10 cellular contexts compared by ENCODE assay signal in genomic region chr5:112929336-112930081, GRCh38. TPM values are rescaled to one million over a fixed set of nuclear protein-coding genes. Genes with fewer than 3 reads are reported as not detected.
DNase-seq lines count a peak whose midpoint lies in the region; ATAC-seq and TF ChIP-seq lines count a peak whose summit lies in the region.
"Had no signal": no experiment of that assay in that cellular context is flagged by ENCODE, and none has a peak within 500 bp of the region (broad histone marks: within the 10 kb centered on the region; RNA-seq: fewer than 3 reads in every experiment).

No MANE protein-coding gene starts in this region.

- H3K4me3 ChIP-seq in IMR-90 (ENCODE audit: insufficient read depth, low read depth, low read length) = no peak overlapping the region

- no peak overlapping the region for H3K9ac ChIP-seq in IMR-90 (ENCODE audit: low read depth, low read length)

- intact Hi-C loops in IMR-90 (cut with micrococcal nuclease) = no loop called here

- H3K18ac ChIP-seq in IMR-90 (ENCODE audit: low read depth, low read length) = no peak overlapping the region

- peaks cover 42 to 74% (median 57%) of the 10 kb centered on the region in 3 donors for H3K4me1 Mint-ChIP-seq in naive B cell

- no peaks in the 10 kb centered on the region for H3K36me3 ChIP-seq in IMR-90 (ENCODE audit: control insufficient read depth, insufficient read depth, low read length)

- no peak overlapping the region for H3K23ac ChIP-seq in IMR-90 (ENCODE audit: low read depth, low read length)

- H3K9me3 Mint-ChIP-seq in naive B cell = peaks cover 0 to 5% (median 0%) of the 10 kb centered on the region in 7 donors

- POLR2A ChIA-PET in IMR-90 (lab: Charles Lee; ENCODE audit: unreplicated experiment) = no interaction called here

- no peak overlapping the region for H2AK9ac ChIP-seq in IMR-90 (replicated peaks; ENCODE audit: low read depth, low read length, poor library complexity)

- DNase-seq in IMR-90 (peak; percentile 33), naive B cell (no peak), NCI-H2081 treated with DMSO at 0.1 percent for 48 hours (lab: John Stamatoyannopoulos, UW) (no peak), SW 1271 (lab: John Stamatoyannopoulos, UW) (no peak), DMS 273 treated with DMSO at 0.1 percent for 48 hours (lab: John Stamatoyannopoulos, UW) (no peak), DMS153 treated with DMSO at 0.1 percent for 48 hours (lab: John Stamatoyannopoulos, UW; ENCODE audit: unreplicated experiment) (no peak)
- DNase-seq: GOT3, left colon had no signal

- CTCF ChIA-PET in IMR-90 (lab: Yijun Ruan, JAX) = no interaction called here

- no peaks in the 10 kb centered on the region for H4K20me1 ChIP-seq in IMR-90 (ENCODE audit: insufficient read depth, low read length)

- H3K79me1 ChIP-seq in IMR-90 (ENCODE audit: low read depth in 1 of 2, low read length in 2 of 2) = no peaks in the 10 kb centered on the region; a peak in 1 of 4 replicates

- H3K4me1 ChIP-seq in IMR-90 (ENCODE audit: control insufficient read depth, insufficient read depth, low read length) = peaks cover 6% of the 10 kb centered on the region

- H2AFZ ChIP-seq in IMR-90 (replicated peaks; ENCODE audit: low read length, poor library complexity) = no peak overlapping the region

- H2BK20ac ChIP-seq in IMR-90 (ENCODE audit: low read depth, low read length) = 0 out of 2 replicates have a peak overlapping the region, but pooled peaks have one; percentile 35

- no peak overlapping the region for H3K27ac ChIP-seq in IMR-90 (ENCODE audit: insufficient read depth, low read length)

- no peak overlapping the region for H4K5ac ChIP-seq in IMR-90 (ENCODE audit: low read depth, low read length)

- H3K27me3 ChIP-seq in IMR-90 (ENCODE audit: control insufficient read depth, insufficient read depth, low read length) = no peaks in the 10 kb centered on the region

- H3K4ac ChIP-seq in IMR-90 (ENCODE audit: low read depth, low read length) = no peak overlapping the region

- TF ChIP-seq POLR2A in IMR-90 (IDR thresholded peaks at IDR 0.05; ENCODE audit: low read depth, low read length) = no peak

- H3K36me3 Mint-ChIP-seq in naive B cell = peaks cover 0 to 8% of the 10 kb centered on the region in 2 donors

- no TSS peak for BruUV-seq in IMR-90 (replicated peaks; lab: Mats Ljungman, UMichigan)

- no peak overlapping the region for H2AK5ac ChIP-seq in IMR-90 (ENCODE audit: low read depth, low read length)

- H3K27ac Mint-ChIP-seq in naive B cell = peak overlapping the region; percentile 75 to 90 (median 81)

- TF ChIP-seq RAD21 in IMR-90 (IDR thresholded peaks at IDR 0.05; ENCODE audit: low read length) = no peak

- TF ChIP-seq CTCF in IMR-90 (conservative IDR thresholded peaks at IDR 0.05; ENCODE audit: low read depth, low read length) = no peak

- ATAC-seq in GM18867 (IDR thresholded peaks at IDR 0.05; ENCODE audit: unreplicated experiment) (peak; percentile 84), GM21825 (IDR thresholded peaks at IDR 0.05; ENCODE audit: unreplicated experiment) (peak; percentile 77), IMR-90 (ENCODE audit: low read depth) (no peak), naive B cell (ENCODE audit: low read depth in 2 of 2) (peak; percentile 16 to 31)
- ATAC-seq: left colon had no signal

- H3K56ac ChIP-seq in IMR-90 (ENCODE audit: extremely low read depth, insufficient read depth, low read length) = no peak overlapping the region

- no peak overlapping the region for H3K4me2 ChIP-seq in IMR-90 (ENCODE audit: low read depth, low read length)

- no CpG with 5 or more reads among the region's 4 CpGs for WGBS in IMR-90 (ENCODE audit: extremely low coverage in 2 of 2, insufficient read length in 1 of 2), 2 experiments

- no peak overlapping the region for H2BK5ac ChIP-seq in IMR-90 (ENCODE audit: low read depth, low read length, poor library complexity, severe bottlenecking)

- in situ Hi-C loops in IMR-90 (cut with MboI; ENCODE audit: low sequenced_read_pairs) = no loop called here

- H3K4me3 Mint-ChIP-seq in naive B cell = peak overlapping the region; percentile 32 to 86 (median 72)

- peaks cover 2% of the 10 kb centered on the region; the same call in 1 of the 2 replicates for H3K9me1 ChIP-seq in IMR-90 (ENCODE audit: insufficient read depth, low read length)

- H4K91ac ChIP-seq in IMR-90 (ENCODE audit: insufficient read depth, low read depth, low read length) = no peak overlapping the region

- no peak overlapping the region for H2BK120ac ChIP-seq in IMR-90 (ENCODE audit: low read depth, low read length)

- H3K9me3 ChIP-seq in IMR-90 (ENCODE audit: control insufficient read depth, insufficient read depth, low read length) = no peaks in the 10 kb centered on the region

- no peak overlapping the region for H4K8ac ChIP-seq in IMR-90 (ENCODE audit: low read depth in 2 of 2, low read length in 2 of 2)

- no peaks in the 10 kb centered on the region for H3K27me3 Mint-ChIP-seq in naive B cell

- dilution Hi-C loops in IMR-90 (cut with HindIII; ENCODE audit: low sequenced_read_pairs, unreplicated experiment) = no loop called here

- no peak overlapping the region for H2BK15ac ChIP-seq in IMR-90 (ENCODE audit: low read depth, low read length)

- no peak overlapping the region for H3K14ac ChIP-seq in IMR-90 (replicated peaks; ENCODE audit: low read depth, low read length)

TF ChIP-seq in IMR-90, 13 proteins besides CTCF, POLR2A, EP300 and RAD21:
- TF ChIP-seq, protein P1, sequence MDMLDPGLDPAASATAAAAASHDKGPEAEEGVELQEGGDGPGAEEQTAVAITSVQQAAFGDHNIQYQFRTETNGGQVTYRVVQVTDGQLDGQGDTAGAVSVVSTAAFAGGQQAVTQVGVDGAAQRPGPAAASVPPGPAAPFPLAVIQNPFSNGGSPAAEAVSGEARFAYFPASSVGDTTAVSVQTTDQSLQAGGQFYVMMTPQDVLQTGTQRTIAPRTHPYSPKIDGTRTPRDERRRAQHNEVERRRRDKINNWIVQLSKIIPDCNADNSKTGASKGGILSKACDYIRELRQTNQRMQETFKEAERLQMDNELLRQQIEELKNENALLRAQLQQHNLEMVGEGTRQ (IDR thresholded peaks at IDR 0.05; ENCODE audit: low read depth, low read length) = no peak
- TF ChIP-seq CHD1 (IDR thresholded peaks at IDR 0.05; ENCODE audit: low read depth, low read length) = no peak
- TF ChIP-seq RFX5 (IDR thresholded peaks at IDR 0.05; ENCODE audit: low read depth, low read length) = no peak
- TF ChIP-seq CEBPB (IDR thresholded peaks at IDR 0.05; ENCODE audit: low read depth, low read length) = no peak
- TF ChIP-seq ELK1 (IDR thresholded peaks at IDR 0.05; ENCODE audit: borderline replicate concordance, low read depth, low read length) = no peak
- TF ChIP-seq SMC3 (IDR thresholded peaks at IDR 0.05; ENCODE audit: low read depth, low read length) = no peak
- no peak for TF ChIP-seq FOS (IDR thresholded peaks at IDR 0.05; ENCODE audit: low read depth, low read length)
- TF ChIP-seq MAFK (IDR thresholded peaks at IDR 0.05; ENCODE audit: low read depth, low read length) = no peak
- TF ChIP-seq MAZ (IDR thresholded peaks at IDR 0.05; ENCODE audit: borderline replicate concordance, low read depth, low read length) = no peak
- TF ChIP-seq RCOR1 (IDR thresholded peaks at IDR 0.05; ENCODE audit: insufficient replicate concordance, low read length) = no peak
- TF ChIP-seq MXI1 (IDR thresholded peaks at IDR 0.05; ENCODE audit: borderline replicate concordance, low read depth, low read length) = no peak
- TF ChIP-seq NFE2L2 (IDR thresholded peaks at IDR 0.05; ENCODE audit: low read depth, low read length) = no peak
- no peak for TF ChIP-seq BHLHE40 (IDR thresholded peaks at IDR 0.05; ENCODE audit: low read depth, low read length)

RNA-seq across cellular contexts. Expression of gene REEP5, which starts 7.5 kb away (rescaled TPM):
- total RNA-seq in IMR-90 (2012; rRNA removed) = 49.3 and 70.3 TPM in 2 replicates
- 82.0 and 138 TPM in 2 replicates for polyA plus RNA-seq in IMR-90 (2012; rRNA removed)
- polyA plus RNA-seq in IMR-90 (2012; cell fraction: cytosol; rRNA removed) = 66.1 and 66.5 TPM in 2 replicates
- 16.5 and 39.0 TPM in 2 replicates for polyA plus RNA-seq in IMR-90 (2012; cell fraction: nucleus; rRNA removed; ENCODE audit: low replicate concordance)
- 100 to 1,000 TPM in 3 of 6 donors, 10 to 100 TPM in 3; 92.3 to 138 (median 101) TPM for polyA plus RNA-seq in naive B cell (ENCODE audit: low read depth in 6 of 6)

RNA-seq across cellular contexts. Expression of gene DCP2, which starts 47.1 kb away (rescaled TPM):
- total RNA-seq in IMR-90 (2012; rRNA removed) = 18.6 and 30.6 TPM in 2 replicates
- 6.2 and 6.9 TPM in 2 replicates for polyA plus RNA-seq in IMR-90 (2012; rRNA removed)
- 1.2 and 3.6 TPM in 2 replicates for polyA plus RNA-seq in IMR-90 (2012; cell fraction: cytosol; rRNA removed)
- polyA plus RNA-seq in IMR-90 (2012; cell fraction: nucleus; rRNA removed; ENCODE audit: low replicate concordance) = 3.2 and 4.9 TPM in 2 replicates
- polyA plus RNA-seq in naive B cell (ENCODE audit: low read depth in 6 of 6) = 10 to 100 TPM; 35.4 to 72.0 (median 60.3) TPM
